In genomic region chr4:43223820-43224219, GRCh38 we compare ENCODE assay signal across 23 cellular contexts.
A peak's percentile ranks its signal among the peaks of the same experiment; 100 is the strongest.
DNase-seq lines count a peak whose midpoint lies in the region; ATAC-seq, FAIRE-seq and TF ChIP-seq lines count a peak whose summit lies in the region.
"Had no signal": no experiment of that assay in that cellular context is flagged by ENCODE, and none has a peak within 500 bp of the region (broad histone marks: within the 10 kb centered on the region; RNA-seq: fewer than 3 reads in every experiment).

No MANE protein-coding gene starts in this region.

- H2BK120ac ChIP-seq in H1 (replicated peaks; ENCODE audit: low read depth, low read length): no peak overlapping the region

- H3K9ac ChIP-seq in HepG2 (ENCODE audit: insufficient read depth, low read depth, low read length) (no peak overlapping the region), H1 (replicated peaks in 1 of 4; ENCODE audit: extremely low read depth in 1 of 4, low read depth in 3 of 4, low read length in 3 of 4) (no peak overlapping the region)

- 68% methylated on average over 3 of the region's 3 CpGs for WGBS in HepG2 (ENCODE audit: low lambda C conversion rate)
- WGBS in right lobe of liver (ENCODE audit: insufficient coverage, low coverage, low lambda C conversion rate, missing lambda C conversion rate): 72% methylated on average over 3 of the region's 3 CpGs
- WGBS in H1 (ENCODE audit: extremely low coverage in 1 of 2, insufficient coverage in 1 of 2, insufficient read length in 1 of 2, insufficient replicate concordance in 2 of 2, low coverage in 1 of 2, low lambda C conversion rate in 2 of 2, missing lambda C conversion rate in 1 of 2), 2 experiments: 93% methylated on average over 3 of the region's 3 CpGs; no CpG with 5 or more reads in 1 of the 2 experiments

- H4K5ac ChIP-seq in H1 (ENCODE audit: insufficient read length, low read depth, low read length): no peak overlapping the region

- H3K18ac ChIP-seq in H1 (ENCODE audit: extremely low read depth, low read length): no peak overlapping the region

- TF ChIP-seq EP300 in HepG2 (IDR thresholded peaks at IDR 0.05; ENCODE audit: low read depth in 2 of 2, low read length in 2 of 2) (no peak), HepG2 (CRISPR knock-in tag; IDR thresholded peaks at IDR 0.05; ENCODE audit: borderline replicate concordance) (no peak), H1 (IDR thresholded peaks at IDR 0.05; ENCODE audit: borderline replicate concordance in 1 of 2, low read depth in 2 of 2, low read length in 2 of 2) (no peak)

- H3K4ac ChIP-seq in H1 (replicated peaks; ENCODE audit: insufficient read length, low read depth, low read length): no peak overlapping the region

- in situ Hi-C loops in HepG2 (cut with HindIII; ENCODE audit: extremely low pct_ligation_motif_present, low pct_unique_long_range_greater_than_20kb): no loop called here

- no peaks in the 10 kb centered on the region for H3K36me3 ChIP-seq in HepG2 (replicated peaks in 1 of 2; ENCODE audit: control insufficient read depth in 1 of 2, insufficient read depth in 2 of 2, low read length in 2 of 2)
- H3K36me3 ChIP-seq in right lobe of liver: no peaks in the 10 kb centered on the region
- H3K36me3 ChIP-seq in H1 (ENCODE audit: control insufficient read depth in 2 of 4, insufficient read depth in 4 of 4, low read length in 3 of 4): no peaks in the 10 kb centered on the region
- H3K36me3 ChIP-seq: BE2C had no signal

- H4K91ac ChIP-seq in H1 (replicated peaks; ENCODE audit: insufficient read length, low read length): no peak overlapping the region

- H2BK15ac ChIP-seq in H1 (ENCODE audit: low read length): no peak overlapping the region

- H3K27me3 ChIP-seq in HepG2 (ENCODE audit: control insufficient read depth in 1 of 2, insufficient read depth in 2 of 2, low read length in 2 of 2) (no peaks in the 10 kb centered on the region), right lobe of liver (no peaks in the 10 kb centered on the region), H1 (replicated peaks in 1 of 4; ENCODE audit: control insufficient read depth in 3 of 4, extremely low read depth in 1 of 4, insufficient read depth in 3 of 4, low read length in 3 of 4) (no peaks in the 10 kb centered on the region)
- H3K27me3 ChIP-seq: BE2C had no signal

- FAIRE-seq in HepG2 (lab: Jason Lieb, UNC): no peak
- no peak for FAIRE-seq in H1 (lab: Jason Lieb, UNC)
- FAIRE-seq: GM12878, H54 had no signal

- TF ChIP-seq POLR2A in HepG2 (IDR thresholded peaks at IDR 0.05; ENCODE audit: insufficient read depth in 1 of 2, low read depth in 2 of 2, low read length in 2 of 2) (no peak), right lobe of liver (IDR thresholded peaks at IDR 0.05) (no peak), H1 (IDR thresholded peaks at IDR 0.05; ENCODE audit: control extremely low read depth in 1 of 2, low read depth in 2 of 2, low read length in 2 of 2) (no peak)

- H3K4me3 ChIP-seq in HepG2 (replicated peaks in 1 of 3; ENCODE audit: insufficient read depth in 1 of 3, low read depth in 2 of 3, low read length in 3 of 3) (no peak overlapping the region), right lobe of liver (no peak overlapping the region), H1 (ENCODE audit: extremely low read depth in 1 of 4, insufficient read depth in 2 of 4, low read depth in 3 of 4, low read length in 4 of 4) (no peak overlapping the region), skeletal muscle cell (ENCODE audit: low read depth, low read length) (no peak overlapping the region)
- H3K4me3 ChIP-seq: GM12878 had no signal

- no peaks in the 10 kb centered on the region for H4K20me1 ChIP-seq in HepG2 (ENCODE audit: insufficient read depth, low read length)
- no peaks in the 10 kb centered on the region for H4K20me1 ChIP-seq in H1 (replicated peaks in 1 of 2; ENCODE audit: control insufficient read depth in 1 of 2, insufficient read depth in 2 of 2, low read length in 2 of 2)

- no peak overlapping the region for H2AFZ ChIP-seq in HepG2 (ENCODE audit: low read length)
- no peak overlapping the region for H2AFZ ChIP-seq in H1 (ENCODE audit: low read length)

- no peak overlapping the region for H3K23ac ChIP-seq in H1 (ENCODE audit: insufficient read length)

- intact Hi-C loops in HepG2 (cut with micrococcal nuclease; ENCODE audit: unreplicated experiment) (no loop called here), right lobe of liver (cut with DNase I) (no loop called here)

- DNase-seq in HepG2 (ENCODE audit: low spot score) (no peak), right lobe of liver (no peak), OCI-M1 (lab: John Stamatoyannopoulos, UW) (peak; percentile 36), H1 (ENCODE audit: low read depth in 1 of 2, low spot score in 2 of 2) (no peak), skeletal muscle cell (ENCODE audit: low read depth) (peak; percentile 7), SHP77 treated with DMSO at 0.1 percent for 48 hours (lab: John Stamatoyannopoulos, UW) (no peak), SIG-M5 treated with dmso at 0.1 percent for 504 hours (lab: John Stamatoyannopoulos, UW; ENCODE audit: unreplicated experiment) (no peak), HEK293T (ENCODE audit: extremely low spot score) (no peak)
- DNase-seq: ACHN; BE2C; C1 segment of cervical spinal cord; CD4-positive, CD25-positive, alpha-beta regulatory T cell; CD8-positive, alpha-beta memory T cell; COR-L47; DMS 273 treated with DMSO at 0.1 percent for 48 hours; DMS53; DND-41; EL; HCEC 1CT; HFFc6 had no signal

- CTCF ChIA-PET in HepG2 (lab: Yijun Ruan, JAX; ENCODE audit: low intra/inter-chr PET ratio, low total read pairs): no interaction called here
- CTCF ChIA-PET in H1 (lab: Charles Lee; ENCODE audit: partially characterized antibody): no interaction called here
- CTCF ChIA-PET in HEK293T (lab: Yijun Ruan, JAX): no interaction called here

- no peaks in the 10 kb centered on the region for H3K79me1 ChIP-seq in H1 (ENCODE audit: low read depth, low read length)

- POLR2A ChIA-PET in HepG2 (lab: Yijun Ruan, JAX) (no interaction called here), H1 (lab: Charles Lee; ENCODE audit: partially characterized antibody) (no interaction called here), HEK293T (lab: Yijun Ruan, JAX) (no interaction called here)

- no peak overlapping the region for H3K14ac ChIP-seq in H1 (ENCODE audit: insufficient read length)

- H3K4me2 ChIP-seq in HepG2 (ENCODE audit: low read depth, low read length) (no peak overlapping the region), H1 (ENCODE audit: insufficient read depth in 1 of 2, low read depth in 2 of 2, low read length in 2 of 2) (no peak overlapping the region)

- H3K27ac ChIP-seq in HepG2 (ENCODE audit: extremely low read length, insufficient read depth, low read length): no peak overlapping the region
- no peak overlapping the region for H3K27ac ChIP-seq in right lobe of liver
- no peak overlapping the region for H3K27ac ChIP-seq in H1 (ENCODE audit: low read depth, low read length)
- H3K27ac ChIP-seq: HL-60 had no signal

- H2AK5ac ChIP-seq in H1 (ENCODE audit: low read depth, low read length): no peak overlapping the region

- no peak overlapping the region for H2BK20ac ChIP-seq in H1 (ENCODE audit: low read length)

- H4K8ac ChIP-seq in H1 (ENCODE audit: extremely low read depth, insufficient read depth, low read length): no peak overlapping the region

- ATAC-seq in HepG2: no peak
- ATAC-seq in right lobe of liver: no peak
- ATAC-seq: GM12878 had no signal

- peaks cover 12% of the 10 kb centered on the region; the same call in 1 of the 2 replicates for H3K9me3 ChIP-seq in HepG2 (ENCODE audit: low read length)
- H3K9me3 ChIP-seq in right lobe of liver: no peaks in the 10 kb centered on the region
- no peaks in the 10 kb centered on the region for H3K9me3 ChIP-seq in H1 (ENCODE audit: insufficient read depth in 2 of 2, low read depth in 1 of 2, low read length in 1 of 2)
- H3K9me3 ChIP-seq: BE2C had no signal

- TF ChIP-seq RAD21 in HepG2 (CRISPR knock-in tag; IDR thresholded peaks at IDR 0.05): no peak
- TF ChIP-seq RAD21 in H1 (IDR thresholded peaks at IDR 0.05 in 1 of 2, conservative IDR thresholded peaks at IDR 0.05 in 1 of 2; ENCODE audit: low read depth in 2 of 2, low read length in 2 of 2): no peak

- H3K4me1 ChIP-seq in HepG2 (ENCODE audit: insufficient read depth, low read length): no peaks in the 10 kb centered on the region
- H3K4me1 ChIP-seq in right lobe of liver: no peaks in the 10 kb centered on the region
- H3K4me1 ChIP-seq in H1 (replicated peaks in 1 of 4; ENCODE audit: control insufficient read depth in 3 of 4, insufficient read depth in 4 of 4, low read length in 3 of 4): no peaks in the 10 kb centered on the region
- H3K4me1 ChIP-seq: BE2C had no signal

- no peak overlapping the region for H3K56ac ChIP-seq in H1 (replicated peaks; ENCODE audit: insufficient read length, low read depth, low read length)

- BruUV-seq in HepG2 (replicated peaks; lab: Mats Ljungman, UMichigan): no TSS peak

- TF ChIP-seq CTCF in HepG2 (CRISPR knock-in tag; IDR thresholded peaks at IDR 0.05) (no peak), right lobe of liver (IDR thresholded peaks at IDR 0.05) (no peak), H1 (IDR thresholded peaks at IDR 0.05; ENCODE audit: control extremely low read depth in 1 of 3, insufficient read depth in 1 of 3, low read depth in 1 of 3, low read length in 3 of 3) (no peak)

- no peaks in the 10 kb centered on the region for H3K79me2 ChIP-seq in HepG2 (ENCODE audit: insufficient read depth, low read length)
- H3K79me2 ChIP-seq in H1 (ENCODE audit: control insufficient read depth in 1 of 2, insufficient read depth in 2 of 2, low read length in 2 of 2): no peaks in the 10 kb centered on the region

- no peak overlapping the region for H2BK12ac ChIP-seq in H1 (ENCODE audit: low read depth, low read length)

- H3K23me2 ChIP-seq in H1 (ENCODE audit: low read depth, low read length): no peaks in the 10 kb centered on the region

- H2BK5ac ChIP-seq in H1 (ENCODE audit: low read depth, low read length): no peak overlapping the region

TF ChIP-seq in HepG2, 621 proteins besides CTCF, POLR2A, EP300 and RAD21:
- TF ChIP-seq HCFC1 (IDR thresholded peaks at IDR 0.05; ENCODE audit: low read depth, low read length) (no peak), CEBPB (IDR thresholded peaks at IDR 0.05; ENCODE audit: borderline replicate concordance, low read depth, low read length) (peak; percentile 84)

TF ChIP-seq in H1, 55 proteins besides CTCF, POLR2A, EP300 and RAD21:
- no peak for TF ChIP-seq TCF12 (IDR thresholded peaks at IDR 0.05; ENCODE audit: low read depth, low read length)
- peak; percentile 93 for TF ChIP-seq CEBPB (IDR thresholded peaks at IDR 0.05; ENCODE audit: low read depth, low read length)

TF ChIP-seq in HEK293T, 16 proteins besides CTCF, POLR2A, EP300 and RAD21 (continues in another document):
- TF ChIP-seq L3MBTL2 (conservative IDR thresholded peaks at IDR 0.05) (no peak), FOXA1 (IDR thresholded peaks at IDR 0.05) (no peak), ZNF384 (IDR thresholded peaks at IDR 0.05) (no peak), LEF1 (IDR thresholded peaks at IDR 0.05; ENCODE audit: borderline replicate concordance) (no peak), SUZ12 (IDR thresholded peaks at IDR 0.05) (no peak), TARDBP (IDR thresholded peaks at IDR 0.05) (no peak), NFRKB (IDR thresholded peaks at IDR 0.05) (no peak), SP1 (IDR thresholded peaks at IDR 0.05) (no peak), FOXM1 (IDR thresholded peaks at IDR 0.05; ENCODE audit: borderline replicate concordance) (no peak)

Comparison
In these comparisons a context has a peak if more than half of its experiments do, and no peak if none do; other contexts are left out.
1. DNase-seq: peak in OCI-M1 (single experiment) and skeletal muscle cell (single experiment); none in HepG2 (single experiment), right lobe of liver (0 of 3), H1 (0 of 2), SHP77 treated with DMSO at 0.1 percent for 48 hours (single experiment), SIG-M5 treated with dmso at 0.1 percent for 504 hours (single experiment) and HEK293T (single experiment).
2. Of the 41 proteins assayed by ChIP-seq in both HepG2 and H1: peak only in HepG2: none; only in H1: none; in both: CEBPB; in neither: 40.